Comparison of ENCODE assay signal across 8 cellular contexts in genomic region chr6:107847844-107848802, GRCh38. TPM values are rescaled to one million over a fixed set of nuclear protein-coding genes. Genes with fewer than 3 reads are reported as not detected.
DNase-seq lines count a peak whose midpoint lies in the region; TF ChIP-seq lines count a peak whose summit lies in the region.

No MANE protein-coding gene starts in this region.

- no peaks in the 10 kb centered on the region for H3K27me3 Mint-ChIP-seq in activated T-cell treated with anti-CD3 and anti-CD28 coated beads, Interleukin-2, amount 50 U/mL, for 24 hours

- TF ChIP-seq CTCF in AG09319 (IDR thresholded peaks at IDR 0.05; ENCODE audit: low read depth, low read length): peak; percentile 92
- peak; percentile 88 to 100 (median 94) for TF ChIP-seq CTCF in esophagus muscularis mucosa (IDR thresholded peaks at IDR 0.05)

- no peak overlapping the region for H3K27ac ChIP-seq in HUES48 (ENCODE audit: low read depth, low read length)
- H3K27ac ChIP-seq in esophagus muscularis mucosa (replicated peaks in 1 of 4): no peak overlapping the region

- no peaks in the 10 kb centered on the region for H3K36me3 Mint-ChIP-seq in activated T-cell treated with anti-CD3 and anti-CD28 coated beads, Interleukin-2, amount 50 U/mL, for 24 hours (ENCODE audit: low read depth)

- H3K9me3 Mint-ChIP-seq in activated T-cell treated with anti-CD3 and anti-CD28 coated beads, Interleukin-2, amount 50 U/mL, for 24 hours: no peaks in the 10 kb centered on the region

- peak overlapping the region; percentile 52 for H3K9ac ChIP-seq in HUES48 (ENCODE audit: low read depth, low read length)

- H3K27me3 ChIP-seq in HUES48 (ENCODE audit: control insufficient read depth, insufficient read depth, low read length) (peaks cover 11% of the 10 kb centered on the region; the same call in 1 of the 2 replicates), esophagus muscularis mucosa (peaks cover 0 to 23% (median 0%) of the 10 kb centered on the region in 4 donors)

- peak overlapping the region; percentile 85 for H3K27ac Mint-ChIP-seq in activated T-cell treated with anti-CD3 and anti-CD28 coated beads, Interleukin-2, amount 50 U/mL, for 24 hours

- H3K36me3 ChIP-seq in HUES48 (ENCODE audit: control insufficient read depth, insufficient read depth, low read length) (no peaks in the 10 kb centered on the region), esophagus muscularis mucosa (no peaks in the 10 kb centered on the region)

- 12% methylated on average over 32 of the region's 52 CpGs for WGBS in esophagus muscularis mucosa

- H3K4me1 ChIP-seq in HUES48 (ENCODE audit: control insufficient read depth, insufficient read depth, low read length) (peaks cover 4% of the 10 kb centered on the region; the same call in 1 of the 2 replicates), esophagus muscularis mucosa (peaks cover 8 to 14% (median 12%) of the 10 kb centered on the region in 4 donors)

- H3K4me3 ChIP-seq in HUES48 (ENCODE audit: low read depth, low read length) (peak overlapping the region; percentile 77), esophagus muscularis mucosa (peak overlapping the region; percentile 48 to 65 (median 54))

- intact Hi-C loops in esophagus muscularis mucosa (cut with DNase I): loop anchor here (2.0 kb wide), 1 partner anchor 173 kb away; no protein-coding TSS in a partner anchor

- no peak for TF ChIP-seq POLR2A in esophagus muscularis mucosa (IDR thresholded peaks at IDR 0.05; ENCODE audit: low read depth)

- no peak for TF ChIP-seq EP300 in esophagus muscularis mucosa (IDR thresholded peaks at IDR 0.05)

- H3K4me1 Mint-ChIP-seq in activated T-cell treated with anti-CD3 and anti-CD28 coated beads, Interleukin-2, amount 50 U/mL, for 24 hours (ENCODE audit: low read depth): peaks cover 23% of the 10 kb centered on the region

- DNase-seq in AG09319 (ENCODE audit: extremely low read depth, low read depth): peak; percentile 46
- DNase-seq in GM19238 (ENCODE audit: insufficient read length, low spot score): peak; percentile 70
- DNase-seq in OCI-M2 (lab: John Stamatoyannopoulos, UW; ENCODE audit: unreplicated experiment): peak; percentile 72
- peak; percentile 92 for DNase-seq in activated T-cell treated with anti-CD3 and anti-CD28 coated beads, Interleukin-2, amount 50 U/mL, for 24 hours
- peak; percentile 95 for DNase-seq in esophagus muscularis mucosa (ENCODE audit: extremely low spot score)
- DNase-seq in myocyte (ENCODE audit: low read depth): peak; percentile 83
- DNase-seq in stimulated activated CD8-positive, alpha-beta memory T cell treated with anti-CD3 and anti-CD28 coated beads, Interleukin-7, amount 100 ng/mL, for 1 hour (ENCODE audit: low read depth in 2 of 2): peak; percentile 59 to 75

- H3K4me3 Mint-ChIP-seq in activated T-cell treated with anti-CD3 and anti-CD28 coated beads, Interleukin-2, amount 50 U/mL, for 24 hours: peak overlapping the region; percentile 79

- no peaks in the 10 kb centered on the region for H3K9me3 ChIP-seq in HUES48 (ENCODE audit: control insufficient read depth, insufficient read depth, low read length)
- H3K9me3 ChIP-seq in esophagus muscularis mucosa: no peaks in the 10 kb centered on the region

RNA-seq across cellular contexts. Expression of gene SCML4, which starts 24.0 kb away (rescaled TPM):
- total RNA-seq in esophagus muscularis mucosa (1 to 10 TPM in 1 of 4 donors, under 1 TPM in 3; 0.32 to 1.2 (median 0.38) TPM), myocyte (not detected in 2 replicates)
- not detected for polyA plus RNA-seq in myocyte (2012)
